Comparison of ENCODE assay signal across 14 cellular contexts in genomic region chr4:36414248-36414647, GRCh38.
DNase-seq lines count a peak whose midpoint lies in the region; ATAC-seq and TF ChIP-seq lines count a peak whose summit lies in the region.
"Had no signal": no experiment of that assay in that cellular context is flagged by ENCODE, and none has a peak within 500 bp of the region (broad histone marks: within the 10 kb centered on the region; RNA-seq: fewer than 3 reads in every experiment).

No MANE protein-coding gene starts in this region.

- in situ Hi-C loops in mammary epithelial cell (cut with MboI; ENCODE audit: low sequenced_read_pairs in 2 of 2) (loop anchor here in 1 of 2 donors (25.0 kb wide), 1 partner anchor 973 kb away; no protein-coding TSS in a partner anchor), gastrocnemius medialis (cut with MboI; ENCODE audit: low sequenced_read_pairs in 4 of 4) (no loop called here)

- H3K4me1 Mint-ChIP-seq in MCF 10A (ENCODE audit: insufficient read depth, unreplicated experiment) (no peaks in the 10 kb centered on the region), endothelial cell (ENCODE audit: unreplicated experiment) (peaks cover 4% of the 10 kb centered on the region)
- H3K4me1 Mint-ChIP-seq: B cell had no signal

- no peaks in the 10 kb centered on the region for H3K79me2 ChIP-seq in mammary epithelial cell (ENCODE audit: insufficient read depth, low read length)

- no peaks in the 10 kb centered on the region for H3K36me3 Mint-ChIP-seq in MCF 10A (ENCODE audit: insufficient read depth, unreplicated experiment)
- no peaks in the 10 kb centered on the region for H3K36me3 Mint-ChIP-seq in endothelial cell (ENCODE audit: low read depth, unreplicated experiment)

- H3K4me2 ChIP-seq in mammary epithelial cell (ENCODE audit: insufficient read depth, low read depth, low read length): no peak overlapping the region

- H3K4me1 ChIP-seq in mammary epithelial cell (ENCODE audit: insufficient read depth, low read length) (no peaks in the 10 kb centered on the region), gastrocnemius medialis (no peaks in the 10 kb centered on the region)
- H3K4me1 ChIP-seq: heart left ventricle, SJSA1 had no signal

- H3K9me3 ChIP-seq in mammary epithelial cell (replicated peaks; ENCODE audit: insufficient read depth, low read length) (no peaks in the 10 kb centered on the region), gastrocnemius medialis (no peaks in the 10 kb centered on the region)
- H3K9me3 ChIP-seq: heart left ventricle, SJSA1 had no signal

- POLR2A ChIA-PET in MCF 10A (lab: Yijun Ruan, JAX): interaction anchor here (2.0 kb wide), 1 partner anchor 972 kb away, joined by 5 read pairs; no protein-coding TSS in a partner anchor

- no peaks in the 10 kb centered on the region for H4K20me1 ChIP-seq in mammary epithelial cell (ENCODE audit: insufficient read depth, low read length)

- ATAC-seq in HG02678 (IDR thresholded peaks at IDR 0.05; ENCODE audit: unreplicated experiment): no peak
- no peak for ATAC-seq in gastrocnemius medialis
- ATAC-seq: heart left ventricle had no signal

- dilution Hi-C loops in mammary epithelial cell (cut with HindIII; ENCODE audit: low sequenced_read_pairs): no loop called here

- H2AFZ ChIP-seq in mammary epithelial cell (ENCODE audit: low read depth, low read length): no peak overlapping the region

- CTCF ChIA-PET in MCF 10A (lab: Yijun Ruan, JAX): interaction anchor here (0.6 to 2.8 kb wide), 10 partner anchors 14 to 1021 kb away, joined by 3 to 15 read pairs (median 6); no protein-coding TSS in a partner anchor
- CTCF ChIA-PET in mammary epithelial cell (lab: Charles Lee; ENCODE audit: low non-redundant PET): interaction anchor here (0.6 kb wide), 1 partner anchor 224 kb away, joined by 5 read pairs; no protein-coding TSS in a partner anchor

- no peaks in the 10 kb centered on the region for H3K9me3 Mint-ChIP-seq in MCF 10A (ENCODE audit: unreplicated experiment)
- H3K9me3 Mint-ChIP-seq in endothelial cell (ENCODE audit: unreplicated experiment): no peaks in the 10 kb centered on the region

- intact Hi-C loops in MCF 10A (cut with micrococcal nuclease): loop anchor here (1.0 to 10.0 kb wide), 5 partner anchors 311 to 976 kb away; no protein-coding TSS in a partner anchor
- intact Hi-C loops in mammary epithelial cell (cut with micrococcal nuclease): loop anchor here (1.0 kb wide), 1 partner anchor 969 kb away; no protein-coding TSS in a partner anchor
- intact Hi-C loops in gastrocnemius medialis (cut with DNase I; ENCODE audit: low total_unique reads): no loop called here

- H3K27ac ChIP-seq in mammary epithelial cell (ENCODE audit: insufficient read depth, low read depth, low read length) (no peak overlapping the region), gastrocnemius medialis (no peak overlapping the region)
- H3K27ac ChIP-seq: cardiac muscle cell, heart left ventricle, SJSA1 had no signal

- no peak overlapping the region for H3K9ac ChIP-seq in mammary epithelial cell (ENCODE audit: insufficient read depth, low read length)

- H3K4me3 ChIP-seq in mammary epithelial cell (replicated peaks in 1 of 3; ENCODE audit: insufficient read depth in 1 of 3, low read depth in 2 of 3, low read length in 3 of 3) (no peak overlapping the region), gastrocnemius medialis (no peak overlapping the region)
- H3K4me3 ChIP-seq: cardiac muscle cell, heart left ventricle, SJSA1 had no signal

- WGBS in mammary epithelial cell (ENCODE audit: low coverage, missing lambda C conversion rate): 2% methylated on average over 3 of the region's 3 CpGs

- no peak overlapping the region for H3K27ac Mint-ChIP-seq in MCF 10A (ENCODE audit: low read depth, unreplicated experiment)
- H3K27ac Mint-ChIP-seq in endothelial cell (ENCODE audit: unreplicated experiment): no peak overlapping the region
- H3K27ac Mint-ChIP-seq: B cell had no signal

- no peak overlapping the region for H3K4me3 Mint-ChIP-seq in MCF 10A (ENCODE audit: unreplicated experiment)
- H3K4me3 Mint-ChIP-seq in endothelial cell (ENCODE audit: unreplicated experiment): no peak overlapping the region
- H3K4me3 Mint-ChIP-seq: B cell had no signal

- TF ChIP-seq CTCF in MCF 10A (IDR thresholded peaks at IDR 0.05; ENCODE audit: unreplicated experiment) (peak; percentile 48), mammary epithelial cell (conservative IDR thresholded peaks at IDR 0.05 in 1 of 2, IDR thresholded peaks at IDR 0.05 in 1 of 2; ENCODE audit: extremely low read depth in 1 of 2, insufficient read depth in 1 of 2, low read depth in 1 of 2, low read length in 2 of 2) (peak in 1 of 2 donors; percentile 55), endothelial cell (IDR thresholded peaks at IDR 0.05; ENCODE audit: unreplicated experiment) (peak; percentile 43), gastrocnemius medialis (IDR thresholded peaks at IDR 0.05 in 4 of 5, conservative IDR thresholded peaks at IDR 0.05 in 1 of 5) (no peak)

- H3K27me3 ChIP-seq in mammary epithelial cell (ENCODE audit: insufficient read depth, low read length) (no peaks in the 10 kb centered on the region), gastrocnemius medialis (no peaks in the 10 kb centered on the region)
- H3K27me3 ChIP-seq: cardiac muscle cell, SJSA1 had no signal

- H3K36me3 ChIP-seq in mammary epithelial cell (ENCODE audit: insufficient read depth, low read length) (no peaks in the 10 kb centered on the region), gastrocnemius medialis (no peaks in the 10 kb centered on the region)
- H3K36me3 ChIP-seq: cardiac muscle cell, heart left ventricle, SJSA1 had no signal

- BruUV-seq in MCF 10A (replicated peaks; lab: Mats Ljungman, UMichigan) (no TSS peak), mammary epithelial cell (replicated peaks; lab: Mats Ljungman, UMichigan) (no TSS peak)

- peak; percentile 36 for DNase-seq in MCF 10A (ENCODE audit: unreplicated experiment)
- DNase-seq in mammary epithelial cell: no peak
- DNase-seq in NCI-H2081 treated with DMSO at 0.1 percent for 48 hours (lab: John Stamatoyannopoulos, UW): peak; percentile 1
- DNase-seq in endothelial cell (ENCODE audit: low spot score): no peak
- no peak for DNase-seq in gastrocnemius medialis
- DNase-seq in COLO668 (lab: John Stamatoyannopoulos, UW; ENCODE audit: unreplicated experiment): no peak
- no peak for DNase-seq in activated naive CD4-positive, alpha-beta T cell (lab: John Stamatoyannopoulos, UW)
- DNase-seq: activated CD8-positive, alpha-beta memory T cell treated with anti-CD3 and anti-CD28 coated beads for 24 hours; heart left ventricle; occipital lobe had no signal

- TF ChIP-seq POLR2A in gastrocnemius medialis (IDR thresholded peaks at IDR 0.05): no peak

- H3K27me3 Mint-ChIP-seq in MCF 10A (ENCODE audit: insufficient read depth, unreplicated experiment) (no peaks in the 10 kb centered on the region), endothelial cell (ENCODE audit: unreplicated experiment) (no peaks in the 10 kb centered on the region)

Comparison
In these comparisons a context has a peak if more than half of its experiments do, and no peak if none do; other contexts are left out.
1. DNase-seq: peak in MCF 10A (single experiment) and NCI-H2081 treated with DMSO at 0.1 percent for 48 hours (single experiment); none in mammary epithelial cell (single experiment), endothelial cell (single experiment), gastrocnemius medialis (0 of 2), COLO668 (single experiment) and activated naive CD4-positive, alpha-beta T cell (0 of 4).
2. CTCF ChIP-seq: peak in MCF 10A (single experiment) and endothelial cell (single experiment); none in gastrocnemius medialis (0 of 5).